In genomic region chr12:181921-182320, GRCh38 we compare ENCODE assay signal across 13 cellular contexts. TPM values are rescaled to one million over a fixed set of nuclear protein-coding genes. Genes with fewer than 3 reads are reported as not detected.
"Had no signal": no experiment of that assay in that cellular context is flagged by ENCODE, and none has a peak within 500 bp of the region (broad histone marks: within the 10 kb centered on the region; RNA-seq: fewer than 3 reads in every experiment).

No MANE protein-coding gene starts in this region.

- H3K4me1 ChIP-seq: body of pancreas, neural progenitor cell, pancreas, vagina had no signal

- H3K36me3 ChIP-seq: esophagus muscularis mucosa, left lung, neural progenitor cell, pancreas, stomach, vagina had no signal

- H3K27me3 ChIP-seq: body of pancreas, dorsolateral prefrontal cortex, left lung, pancreas, vagina had no signal

- H3K9me3 ChIP-seq: body of pancreas, esophagus muscularis mucosa, left lung, pancreas, stomach, vagina had no signal

- DNase-seq: activated naive CD4-positive, alpha-beta T cell treated with anti-CD3 and anti-CD28 coated beads, Interleukin-2, amount 50 U/mL, for 16 hours; activated T-cell treated with anti-CD3 and anti-CD28 coated beads, Interleukin-2, amount 50 U/mL, for 1 hour; body of pancreas; stomach had no signal

- H3K27ac ChIP-seq: body of pancreas, esophagus muscularis mucosa, left lung, neural progenitor cell, pancreas, stomach, vagina had no signal

- H3K9ac ChIP-seq: neural progenitor cell had no signal

- H3K4me3 ChIP-seq: body of pancreas, esophagus muscularis mucosa, neural progenitor cell, pancreas, skin epidermis, stomach, vagina had no signal

- H3K4me2 ChIP-seq: neural progenitor cell had no signal

- ATAC-seq: activated CD4-positive, CD25-positive, alpha-beta regulatory T cell treated with anti-CD3 and anti-CD28 coated beads, Interleukin-2, amount 50 U/mL, for 24 hours; body of pancreas; left lung; pancreas had no signal

RNA-seq across cellular contexts. Expression of gene SLC6A12, which starts 32.0 kb away (rescaled TPM):
- total RNA-seq: fibroblast of villous mesenchyme, vagina had no signal
